Comparison of ENCODE assay signal across 1 cellular context in genomic region chr1:65469889-65470340, GRCh38.
TF ChIP-seq lines count a peak whose summit lies in the region.

No MANE protein-coding gene starts in this region.

TF ChIP-seq in HEK293, 187 proteins besides CTCF, POLR2A, EP300 and RAD21 (continued from another document and continues in another):
- TF ChIP-seq PRDM4 (tag by site-specific recombination; IDR thresholded peaks at IDR 0.05) (peak; percentile 99), ZNF18 (tag by site-specific recombination; IDR thresholded peaks at IDR 0.05) (no peak; the same call in 1 of the 2 replicates), INSM2 (tag by site-specific recombination; IDR thresholded peaks at IDR 0.05) (peak; percentile 91), KLF10 (tag by site-specific recombination; IDR thresholded peaks at IDR 0.05) (peak; percentile 67), ZNF248 (tag by site-specific recombination; IDR thresholded peaks at IDR 0.05) (no peak), WT1 (tag by site-specific recombination; IDR thresholded peaks at IDR 0.05) (peak; percentile 100), ZNF530 (tag by site-specific recombination; IDR thresholded peaks at IDR 0.05; ENCODE audit: low read depth) (no peak), ZFP41 (tag by site-specific recombination; IDR thresholded peaks at IDR 0.05; ENCODE audit: borderline replicate concordance) (no peak), ZNF394 (tag by site-specific recombination; IDR thresholded peaks at IDR 0.05; ENCODE audit: borderline replicate concordance) (peak; percentile 40; the same call in 1 of the 2 replicates), ZNF639 (tag by site-specific recombination; IDR thresholded peaks at IDR 0.05) (peak; percentile 89), ZNF132 (tag by site-specific recombination; IDR thresholded peaks at IDR 0.05; ENCODE audit: borderline replicate concordance) (no peak), ZXDB (tag by site-specific recombination; IDR thresholded peaks at IDR 0.05) (peak; percentile 94), KLF16 (tag by site-specific recombination; IDR thresholded peaks at IDR 0.05) (peak; percentile 23; the same call in 1 of the 2 replicates), ZNF623 (tag by site-specific recombination; IDR thresholded peaks at IDR 0.05) (no peak), ZNF501 (tag by site-specific recombination; IDR thresholded peaks at IDR 0.05) (peak; percentile 62; the same call in 1 of the 2 replicates), GLIS1 (tag by site-specific recombination; IDR thresholded peaks at IDR 0.05) (peak; percentile 98), ZNF837 (tag by site-specific recombination; IDR thresholded peaks at IDR 0.05) (no peak), ZNF521 (tag by site-specific recombination; IDR thresholded peaks at IDR 0.05) (no peak), ZNF580 (tag by site-specific recombination; IDR thresholded peaks at IDR 0.05) (peak; percentile 97), OSR2 (tag by site-specific recombination; IDR thresholded peaks at IDR 0.05) (peak; percentile 98), KLF8 (tag by site-specific recombination; IDR thresholded peaks at IDR 0.05) (peak; percentile 93), MZF1 (tag by site-specific recombination; IDR thresholded peaks at IDR 0.05; ENCODE audit: borderline replicate concordance) (no peak; the same call in 1 of the 2 replicates), KLF17 (tag by site-specific recombination; IDR thresholded peaks at IDR 0.05) (peak; percentile 99), SP2 (tag by site-specific recombination; IDR thresholded peaks at IDR 0.05) (0 out of 2 replicates have a peak, but pooled peaks have one; percentile 11), HOXD13 (CRISPR knock-in tag; IDR thresholded peaks at IDR 0.05; ENCODE audit: borderline replicate concordance) (no peak), ZNF692 (tag by site-specific recombination; IDR thresholded peaks at IDR 0.05) (peak; percentile 59; the same call in 1 of the 2 replicates), ZBTB8A (tag by site-specific recombination; IDR thresholded peaks at IDR 0.05) (peak; percentile 84), TRIM28 (IDR thresholded peaks at IDR 0.05; ENCODE audit: borderline replicate concordance, low read length) (peak; percentile 70), ZNF366 (tag by site-specific recombination; conservative IDR thresholded peaks at IDR 0.05) (peak; percentile 88), ZNF843 (tag by site-specific recombination; IDR thresholded peaks at IDR 0.05) (peak; percentile 97), ZNF146 (tag by site-specific recombination; IDR thresholded peaks at IDR 0.05) (0 out of 2 replicates have a peak, but pooled peaks have one; percentile 13), ZNF670 (tag by site-specific recombination; IDR thresholded peaks at IDR 0.05; ENCODE audit: low read depth) (no peak), ZNF239 (tag by site-specific recombination; IDR thresholded peaks at IDR 0.05) (no peak), ZNF324 (tag by site-specific recombination; IDR thresholded peaks at IDR 0.05) (peak; percentile 65; the same call in 1 of the 2 replicates), ZNF660 (tag by site-specific recombination; IDR thresholded peaks at IDR 0.05) (peak; percentile 58), ZNF596 (tag by site-specific recombination; IDR thresholded peaks at IDR 0.05) (peak; percentile 36; the same call in 1 of the 2 replicates), PRDM10 (tag by site-specific recombination; IDR thresholded peaks at IDR 0.05) (peak; percentile 78), ZNF518A (tag by site-specific recombination; conservative IDR thresholded peaks at IDR 0.05; ENCODE audit: low read depth) (peak; percentile 32), FEZF1 (tag by site-specific recombination; IDR thresholded peaks at IDR 0.05) (peak; percentile 89), GLI2 (tag by site-specific recombination; IDR thresholded peaks at IDR 0.05; ENCODE audit: borderline replicate concordance, low read depth) (peak; percentile 80; the same call in 1 of the 2 replicates), ZNF121 (tag by site-specific recombination; IDR thresholded peaks at IDR 0.05) (0 out of 2 replicates have a peak, but pooled peaks have one; percentile 33), ZEB2 (tag by site-specific recombination; IDR thresholded peaks at IDR 0.05) (peak; percentile 87), ZNF335 (tag by site-specific recombination; conservative IDR thresholded peaks at IDR 0.05) (peak; percentile 55)
